In genomic region chr10:122740640-122741039, GRCh38 we compare ENCODE assay signal across 33 cellular contexts. TPM values are rescaled to one million over a fixed set of nuclear protein-coding genes. Genes with fewer than 3 reads are reported as not detected.
DNase-seq lines count a peak whose midpoint lies in the region; ATAC-seq and TF ChIP-seq lines count a peak whose summit lies in the region.
"Had no signal": no experiment of that assay in that cellular context is flagged by ENCODE, and none has a peak within 500 bp of the region (broad histone marks: within the 10 kb centered on the region; RNA-seq: fewer than 3 reads in every experiment).

No MANE protein-coding gene starts in this region.

- H3K27ac Mint-ChIP-seq in activated T-helper 2 cell treated with anti-CD3 and anti-CD28 coated beads, Interferon-gamma antibody, Interleukin-2, Interleukin-4, amounts not matched to agents 10 μg/mL and 5 μg/mL and 100 μg/mL, durations not matched to agents 14 hours and 24 hours and 36 hours = no peak overlapping the region
- H3K27ac Mint-ChIP-seq: activated B cell treated with CpG ODN at 0.5 μM for 24 hours; activated CD4-positive, alpha-beta T cell treated with anti-CD3 and anti-CD28 coated beads, Interleukin-2, amount 10 ng/mL, durations not matched to agents 7 days and 5 days; activated naive CD4-positive, alpha-beta T cell treated with anti-CD3 and anti-CD28 coated beads, Interleukin-2, amount 50 U/mL, for 72 hours; CD8-positive, alpha-beta T cell; natural killer cell treated with Interleukin-12 subunit alpha and Interleukin-12 subunit beta and Interleukin-15 and Interleukin-18, amount 100 ng/mL, for 72 hours had no signal

- no peaks in the 10 kb centered on the region for H3K9me3 ChIP-seq in SK-N-SH
- H3K9me3 ChIP-seq: BE2C, HAP-1, prostate gland had no signal

- no peak for TF ChIP-seq RAD21 in SK-N-SH (IDR thresholded peaks at IDR 0.05; ENCODE audit: low read length)

- H3K4me3 Mint-ChIP-seq in activated T-helper 2 cell treated with anti-CD3 and anti-CD28 coated beads, Interferon-gamma antibody, Interleukin-2, Interleukin-4, amounts not matched to agents 10 μg/mL and 5 μg/mL and 100 μg/mL, durations not matched to agents 14 hours and 24 hours and 36 hours (ENCODE audit: low read depth) = no peak overlapping the region
- H3K4me3 Mint-ChIP-seq: activated B cell treated with CpG ODN at 0.5 μM for 24 hours; activated CD4-positive, alpha-beta T cell treated with anti-CD3 and anti-CD28 coated beads, Interleukin-2, amount 10 ng/mL, durations not matched to agents 7 days and 5 days; CD8-positive, alpha-beta T cell; natural killer cell treated with Interleukin-12 subunit alpha and Interleukin-12 subunit beta and Interleukin-15 and Interleukin-18, amount 100 ng/mL, for 72 hours had no signal

- H3K27me3 ChIP-seq in SK-N-SH (ENCODE audit: insufficient read depth) = peaks cover 5% of the 10 kb centered on the region; the same call in 1 of the 2 replicates

- H3K4me1 ChIP-seq in SK-N-SH (ENCODE audit: control insufficient read depth in 1 of 2, insufficient read depth in 2 of 2, low read depth in 1 of 2, low read length in 1 of 2) = no peaks in the 10 kb centered on the region
- H3K4me1 ChIP-seq: BE2C, HAP-1, prostate gland had no signal

- H3K4me1 Mint-ChIP-seq in activated T-helper 2 cell treated with anti-CD3 and anti-CD28 coated beads, Interferon-gamma antibody, Interleukin-2, Interleukin-4, amounts not matched to agents 10 μg/mL and 5 μg/mL and 100 μg/mL, durations not matched to agents 14 hours and 24 hours and 36 hours (ENCODE audit: low read depth) = no peaks in the 10 kb centered on the region
- H3K4me1 Mint-ChIP-seq: activated B cell treated with CpG ODN at 0.5 μM for 24 hours; activated CD4-positive, alpha-beta T cell treated with anti-CD3 and anti-CD28 coated beads, Interleukin-2, amount 10 ng/mL, durations not matched to agents 7 days and 5 days had no signal

- no peak for TF ChIP-seq EP300 in SK-N-SH (IDR thresholded peaks at IDR 0.05; ENCODE audit: borderline replicate concordance in 1 of 2, low read depth in 1 of 2, low read length in 1 of 2)

- H3K36me3 ChIP-seq in SK-N-SH (replicated peaks in 1 of 2; ENCODE audit: control insufficient read depth in 1 of 2, insufficient read depth in 2 of 2, low read length in 1 of 2) = no peaks in the 10 kb centered on the region
- H3K36me3 ChIP-seq: BE2C, HAP-1, prostate gland had no signal

- ATAC-seq in SK-N-SH treated with all-trans-retinoic acid at 6 μM for 48 hours = no peak
- no peak for ATAC-seq in GM19467 (IDR thresholded peaks at IDR 0.05; ENCODE audit: unreplicated experiment)
- ATAC-seq: activated naive CD4-positive, alpha-beta T cell treated with anti-CD3 and anti-CD28 coated beads, Interleukin-2, amount 50 U/mL, for 72 hours; CD8-positive, alpha-beta T cell; left colon; natural killer cell treated with Interleukin-12 subunit alpha and Interleukin-12 subunit beta and Interleukin-15 and Interleukin-18, amount 100 ng/mL, for 72 hours; sciatic nerve had no signal

- no peaks in the 10 kb centered on the region for H3K36me3 Mint-ChIP-seq in activated T-helper 2 cell treated with anti-CD3 and anti-CD28 coated beads, Interferon-gamma antibody, Interleukin-2, Interleukin-4, amounts not matched to agents 10 μg/mL and 5 μg/mL and 100 μg/mL, durations not matched to agents 14 hours and 24 hours and 36 hours (ENCODE audit: low read depth)
- H3K36me3 Mint-ChIP-seq: activated naive CD4-positive, alpha-beta T cell treated with anti-CD3 and anti-CD28 coated beads, Interleukin-2, amount 50 U/mL, for 72 hours; CD8-positive, alpha-beta T cell; natural killer cell treated with Interleukin-12 subunit alpha and Interleukin-12 subunit beta and Interleukin-15 and Interleukin-18, amount 100 ng/mL, for 72 hours had no signal

- no peaks in the 10 kb centered on the region for H3F3A ChIP-seq in SK-N-SH (replicated peaks; ENCODE audit: insufficient read depth)

- no peak overlapping the region for H3K9ac ChIP-seq in SK-N-SH

- no peaks in the 10 kb centered on the region for H3K79me2 ChIP-seq in SK-N-SH (ENCODE audit: insufficient read depth)

- peaks cover 4% of the 10 kb centered on the region for H3K27me3 Mint-ChIP-seq in activated T-helper 2 cell treated with anti-CD3 and anti-CD28 coated beads, Interferon-gamma antibody, Interleukin-2, Interleukin-4, amounts not matched to agents 10 μg/mL and 5 μg/mL and 100 μg/mL, durations not matched to agents 14 hours and 24 hours and 36 hours (ENCODE audit: low read depth)

- no peak overlapping the region for H3K4me3 ChIP-seq in SK-N-SH (ENCODE audit: low read depth in 2 of 2, low read length in 1 of 2)
- H3K4me3 ChIP-seq: HAP-1, prostate gland had no signal

- no peak overlapping the region for H3K4me2 ChIP-seq in SK-N-SH

- H3K27ac ChIP-seq in SK-N-SH (ENCODE audit: low read depth in 2 of 2, low read length in 1 of 2) = no peak overlapping the region
- H3K27ac ChIP-seq: prostate gland had no signal

- POLR2A ChIA-PET in SK-N-SH (lab: Yijun Ruan, JAX) = no interaction called here

- intact Hi-C loops in activated T-helper 2 cell treated with anti-CD3 and anti-CD28 coated beads, Interferon-gamma antibody, Interleukin-2, Interleukin-4, amounts not matched to agents 10 μg/mL and 5 μg/mL and 100 μg/mL, durations not matched to agents 14 hours and 24 hours and 36 hours (cut with micrococcal nuclease) = no loop called here

- no peak for TF ChIP-seq CTCF in SK-N-SH (IDR thresholded peaks at IDR 0.05)

- H3K9me3 Mint-ChIP-seq in activated T-helper 2 cell treated with anti-CD3 and anti-CD28 coated beads, Interferon-gamma antibody, Interleukin-2, Interleukin-4, amounts not matched to agents 10 μg/mL and 5 μg/mL and 100 μg/mL, durations not matched to agents 14 hours and 24 hours and 36 hours = no peaks in the 10 kb centered on the region
- H3K9me3 Mint-ChIP-seq: activated B cell treated with CpG ODN at 0.5 μM for 24 hours; activated CD4-positive, alpha-beta T cell treated with anti-CD3 and anti-CD28 coated beads, Interleukin-2, amount 10 ng/mL, durations not matched to agents 7 days and 5 days; activated naive CD4-positive, alpha-beta T cell treated with anti-CD3 and anti-CD28 coated beads, Interleukin-2, amount 50 U/mL, for 72 hours; CD8-positive, alpha-beta T cell; natural killer cell treated with Interleukin-12 subunit alpha and Interleukin-12 subunit beta and Interleukin-15 and Interleukin-18, amount 100 ng/mL, for 72 hours had no signal

- peak overlapping the region; percentile 64 for H2AFZ ChIP-seq in SK-N-SH (ENCODE audit: low read depth)

- DNase-seq in SK-N-SH (no peak), HT1080 (ENCODE audit: low read depth) (peak; percentile 20), RPMI7951 (ENCODE audit: low read depth) (peak; percentile 5), kidney tubule cell (ENCODE audit: low spot score) (peak; percentile 14), NOMO-1 treated with dmso at 0.1 percent for 144 hours (lab: John Stamatoyannopoulos, UW; ENCODE audit: unreplicated experiment) (no peak)
- DNase-seq in activated T-helper 2 cell treated with anti-CD3 and anti-CD28 coated beads, Interferon-gamma antibody, Interleukin-2, Interleukin-4, amounts not matched to agents 10 μg/mL and 5 μg/mL and 100 μg/mL, durations not matched to agents 14 hours and 24 hours and 36 hours (ENCODE audit: low spot score) = no peak
- DNase-seq: activated B cell treated with CpG ODN at 0.5 μM for 24 hours; activated CD4-positive, alpha-beta T cell treated with anti-CD3 and anti-CD28 coated beads, Interleukin-2, amount 10 ng/mL, durations not matched to agents 7 days and 5 days; activated effector memory CD4-positive, alpha-beta T cell treated with Interleukin-2 at 50 U/mL for 16 hours; amygdala; BE2C; CD8-positive, alpha-beta T cell; DMS79 treated with DMSO at 0.1 percent for 48 hours; effector CD4-positive, alpha-beta T cell; hypothalamus; left colon; mammary epithelial cell; NCI-H1048; NCI-H69; occipital lobe; stimulated activated CD4-positive, alpha-beta T cell treated with anti-CD3 and anti-CD28 coated beads, Interleukin-4, amount 100 ng/mL, for 4 hours; trophoblast cell had no signal

- H3K9me2 ChIP-seq in SK-N-SH = no peaks in the 10 kb centered on the region

- 43% methylated on average over 2 of the region's 2 CpGs for WGBS in SK-N-SH (ENCODE audit: low lambda C conversion rate)

- no peaks in the 10 kb centered on the region for H4K20me1 ChIP-seq in SK-N-SH (ENCODE audit: insufficient read depth)

- CTCF ChIA-PET in SK-N-SH (lab: Yijun Ruan, JAX) = interaction anchor here (1.3 kb wide), 1 partner anchor 33 kb away, joined by 3 read pairs; no protein-coding TSS in a partner anchor

TF ChIP-seq in SK-N-SH, 30 proteins besides CTCF, POLR2A, EP300 and RAD21:
- TF ChIP-seq NFIC (IDR thresholded peaks at IDR 0.05; ENCODE audit: borderline replicate concordance) (peak; percentile 26; the same call in 1 of the 2 replicates), YY1 (IDR thresholded peaks at IDR 0.05; ENCODE audit: low read depth) (peak; percentile 23; the same call in 1 of the 2 replicates), FOXJ3 (CRISPR knock-in tag; IDR thresholded peaks at IDR 0.05) (no peak), MXI1 (IDR thresholded peaks at IDR 0.05; ENCODE audit: low read depth, low read length) (no peak)

TF ChIP-seq in SK-N-SH treated with all-trans-retinoic acid at 6 μM for 48 hours, 23 proteins besides CTCF, POLR2A, EP300 and RAD21 (continues in another document):
- TF ChIP-seq RARB (CRISPR knock-in tag; IDR thresholded peaks at IDR 0.05) (no peak), ZC3H10 (CRISPR knock-in tag; IDR thresholded peaks at IDR 0.05) (no peak), OSR1 (CRISPR knock-in tag; IDR thresholded peaks at IDR 0.05) (no peak), CREB5 (CRISPR knock-in tag; IDR thresholded peaks at IDR 0.05; ENCODE audit: low read depth) (no peak)

RNA-seq across cellular contexts. Expression of gene C10orf120, which starts 41.0 kb away (rescaled TPM):
- polyA plus RNA-seq in SK-N-SH (2012; rRNA removed) = not detected in 2 replicates
- not detected in 2 replicates for polyA plus RNA-seq in SK-N-SH (2012; cell fraction: cytosol; rRNA removed)
- not detected in 2 replicates for polyA plus RNA-seq in SK-N-SH (2012; cell fraction: nucleus; rRNA removed)
- total RNA-seq in HT1080 (2014; rRNA removed; shearing (Covaris generic)) = not detected in 2 replicates
- polyA plus RNA-seq in HT1080 (2015; cell fraction: cytosol; rRNA removed) = not detected in 2 replicates
- not detected in 2 replicates for polyA plus RNA-seq in HT1080 (2015; cell fraction: nucleus; rRNA removed)
- not detected in 2 replicates for total RNA-seq in RPMI7951 (2014; rRNA removed; shearing (Covaris generic))
- not detected in 2 replicates for total RNA-seq in activated T-helper 2 cell treated with anti-CD3 and anti-CD28 coated beads, Interferon-gamma antibody, Interleukin-2, Interleukin-4, amounts not matched to agents 10 μg/mL and 5 μg/mL and 100 μg/mL, durations not matched to agents 14 hours and 24 hours and 36 hours
- total RNA-seq: activated B cell treated with CpG ODN at 0.5 μM for 24 hours; activated CD4-positive, alpha-beta T cell treated with anti-CD3 and anti-CD28 coated beads, Interleukin-2, amount 10 ng/mL, durations not matched to agents 7 days and 5 days; activated CD8-positive, alpha-beta memory T cell treated with anti-CD3 and anti-CD28 coated beads for 36 hours; activated naive CD4-positive, alpha-beta T cell treated with anti-CD3 and anti-CD28 coated beads, Interleukin-2, amount 50 U/mL, for 72 hours; CD8-positive, alpha-beta T cell; fibroblast of lung; left colon; mammary epithelial cell; mucosa of gallbladder; natural killer cell treated with Interleukin-12 subunit alpha and Interleukin-12 subunit beta and Interleukin-15 and Interleukin-18, amount 100 ng/mL, for 72 hours; occipital lobe; sciatic nerve; subcutaneous adipose tissue had no signal
- polyA plus RNA-seq: fibroblast of lung, mammary epithelial cell had no signal

Comparison
In these comparisons a context has a peak if more than half of its experiments do, and no peak if none do; other contexts are left out.
1. DNase-seq: peak in HT1080 (single experiment), RPMI7951 (single experiment) and kidney tubule cell (single experiment); none in SK-N-SH (single experiment), NOMO-1 treated with dmso at 0.1 percent for 144 hours (single experiment) and activated T-helper 2 cell treated with anti-CD3 and anti-CD28 coated beads, Interferon-gamma antibody, Interleukin-2, Interleukin-4, amounts not matched to agents 10 μg/mL and 5 μg/mL and 100 μg/mL, durations not matched to agents 14 hours and 24 hours and 36 hours (single experiment).